1 cellular context compared by ENCODE assay signal in the genomic region with DNA sequence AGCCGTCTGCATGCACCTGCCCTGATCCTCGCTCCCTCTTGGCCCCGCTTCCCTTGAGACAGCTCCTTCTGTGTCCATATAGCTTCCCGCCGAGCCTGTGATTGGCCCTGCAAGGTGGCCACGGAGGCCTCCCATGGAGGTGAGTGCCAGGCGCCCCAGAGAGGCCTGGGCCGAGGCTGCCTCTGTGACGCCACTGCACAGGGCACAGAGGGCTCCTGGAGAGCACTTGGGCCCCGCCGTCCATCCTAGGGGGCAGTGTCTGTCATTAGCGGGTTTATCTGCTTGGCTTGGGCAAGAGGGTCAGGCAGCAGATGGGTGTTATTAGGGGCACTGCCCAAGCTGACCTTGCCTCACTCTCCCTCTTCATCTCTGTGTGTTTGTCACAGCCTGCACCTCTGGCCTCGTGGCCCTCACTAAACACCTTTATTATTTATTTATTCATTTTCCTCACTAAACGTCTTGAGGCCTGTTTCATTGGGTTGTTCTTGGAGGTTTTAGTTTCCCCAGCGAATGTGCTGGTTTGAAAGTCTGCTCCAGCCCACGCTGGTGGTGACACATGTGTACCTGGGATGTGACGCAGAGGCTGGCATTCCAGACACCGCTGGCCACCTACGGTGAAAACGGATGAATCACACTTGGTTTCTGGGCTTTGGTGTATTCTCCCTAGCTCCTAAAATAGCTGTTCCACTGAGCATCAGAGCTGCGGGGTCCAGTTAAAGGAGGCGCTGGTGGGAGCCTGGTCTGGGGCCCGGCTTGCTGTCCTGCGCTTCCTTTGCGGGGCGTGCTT.
A peak's percentile ranks its signal among the peaks of the same experiment; 100 is the strongest.
TF ChIP-seq lines count a peak whose summit lies in the region.

No MANE protein-coding gene starts in this region.

TF ChIP-seq in HEK293, 187 proteins besides CTCF, POLR2A, EP300 and RAD21 (continued from another document):
- TF ChIP-seq, protein P1, sequence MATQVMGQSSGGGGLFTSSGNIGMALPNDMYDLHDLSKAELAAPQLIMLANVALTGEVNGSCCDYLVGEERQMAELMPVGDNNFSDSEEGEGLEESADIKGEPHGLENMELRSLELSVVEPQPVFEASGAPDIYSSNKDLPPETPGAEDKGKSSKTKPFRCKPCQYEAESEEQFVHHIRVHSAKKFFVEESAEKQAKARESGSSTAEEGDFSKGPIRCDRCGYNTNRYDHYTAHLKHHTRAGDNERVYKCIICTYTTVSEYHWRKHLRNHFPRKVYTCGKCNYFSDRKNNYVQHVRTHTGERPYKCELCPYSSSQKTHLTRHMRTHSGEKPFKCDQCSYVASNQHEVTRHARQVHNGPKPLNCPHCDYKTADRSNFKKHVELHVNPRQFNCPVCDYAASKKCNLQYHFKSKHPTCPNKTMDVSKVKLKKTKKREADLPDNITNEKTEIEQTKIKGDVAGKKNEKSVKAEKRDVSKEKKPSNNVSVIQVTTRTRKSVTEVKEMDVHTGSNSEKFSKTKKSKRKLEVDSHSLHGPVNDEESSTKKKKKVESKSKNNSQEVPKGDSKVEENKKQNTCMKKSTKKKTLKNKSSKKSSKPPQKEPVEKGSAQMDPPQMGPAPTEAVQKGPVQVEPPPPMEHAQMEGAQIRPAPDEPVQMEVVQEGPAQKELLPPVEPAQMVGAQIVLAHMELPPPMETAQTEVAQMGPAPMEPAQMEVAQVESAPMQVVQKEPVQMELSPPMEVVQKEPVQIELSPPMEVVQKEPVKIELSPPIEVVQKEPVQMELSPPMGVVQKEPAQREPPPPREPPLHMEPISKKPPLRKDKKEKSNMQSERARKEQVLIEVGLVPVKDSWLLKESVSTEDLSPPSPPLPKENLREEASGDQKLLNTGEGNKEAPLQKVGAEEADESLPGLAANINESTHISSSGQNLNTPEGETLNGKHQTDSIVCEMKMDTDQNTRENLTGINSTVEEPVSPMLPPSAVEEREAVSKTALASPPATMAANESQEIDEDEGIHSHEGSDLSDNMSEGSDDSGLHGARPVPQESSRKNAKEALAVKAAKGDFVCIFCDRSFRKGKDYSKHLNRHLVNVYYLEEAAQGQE (tag by site-specific recombination; IDR thresholded peaks at IDR 0.05): no peak
- TF ChIP-seq YY2 (tag by site-specific recombination; IDR thresholded peaks at IDR 0.05): no peak
- TF ChIP-seq ZNF629 (tag by site-specific recombination; IDR thresholded peaks at IDR 0.05): peak; percentile 41; the same call in 1 of the 2 replicates
- no peak for TF ChIP-seq KLF7 (tag by site-specific recombination; IDR thresholded peaks at IDR 0.05; ENCODE audit: borderline replicate concordance)
- no peak for TF ChIP-seq ZNF341 (tag by site-specific recombination; IDR thresholded peaks at IDR 0.05; ENCODE audit: low read depth)
- no peak for TF ChIP-seq SP2 (tag by site-specific recombination; IDR thresholded peaks at IDR 0.05)
- TF ChIP-seq, protein P2, sequence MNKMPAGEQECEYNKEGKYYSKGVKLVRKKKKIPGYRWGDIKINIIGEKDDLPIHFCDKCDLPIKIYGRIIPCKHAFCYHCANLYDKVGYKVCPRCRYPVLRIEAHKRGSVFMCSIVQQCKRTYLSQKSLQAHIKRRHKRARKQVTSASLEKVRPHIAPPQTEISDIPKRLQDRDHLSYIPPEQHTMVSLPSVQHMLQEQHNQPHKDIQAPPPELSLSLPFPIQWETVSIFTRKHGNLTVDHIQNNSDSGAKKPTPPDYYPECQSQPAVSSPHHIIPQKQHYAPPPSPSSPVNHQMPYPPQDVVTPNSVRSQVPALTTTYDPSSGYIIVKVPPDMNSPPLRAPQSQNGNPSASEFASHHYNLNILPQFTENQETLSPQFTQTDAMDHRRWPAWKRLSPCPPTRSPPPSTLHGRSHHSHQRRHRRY (tag by site-specific recombination; IDR thresholded peaks at IDR 0.05): no peak
- TF ChIP-seq ZNF175 (tag by site-specific recombination; IDR thresholded peaks at IDR 0.05): no peak
- no peak for TF ChIP-seq ZNF585B (tag by site-specific recombination; IDR thresholded peaks at IDR 0.05)
- TF ChIP-seq ZNF10 (tag by site-specific recombination; IDR thresholded peaks at IDR 0.05): no peak
- no peak for TF ChIP-seq ZFP69B (tag by site-specific recombination; IDR thresholded peaks at IDR 0.05)
